In genomic region chr11:69339041-69339733, GRCh38 we compare ENCODE assay signal across 18 cellular contexts. TPM values are rescaled to one million over a fixed set of nuclear protein-coding genes. Genes with fewer than 3 reads are reported as not detected.
DNase-seq lines count a peak whose midpoint lies in the region; ATAC-seq, FAIRE-seq and TF ChIP-seq lines count a peak whose summit lies in the region.
"Had no signal": no experiment of that assay in that cellular context is flagged by ENCODE, and none has a peak within 500 bp of the region (broad histone marks: within the 10 kb centered on the region; RNA-seq: fewer than 3 reads in every experiment).

No MANE protein-coding gene starts in this region.

- H3K4me1 Mint-ChIP-seq in activated T-cell treated with anti-CD3 and anti-CD28 coated beads, Interleukin-2, amount 50 U/mL, for 4 hours (ENCODE audit: low read depth): peaks cover 42% of the 10 kb centered on the region
- H3K4me1 Mint-ChIP-seq in T-helper 17 cell: peaks cover 16% of the 10 kb centered on the region

- TF ChIP-seq POLR2A in esophagus muscularis mucosa (IDR thresholded peaks at IDR 0.05; ENCODE audit: low read depth): no peak

- no peak for TF ChIP-seq CTCF in esophagus muscularis mucosa (IDR thresholded peaks at IDR 0.05)

- DNase-seq in activated T-cell treated with anti-CD3 and anti-CD28 coated beads for 4 hours: peak; percentile 14
- DNase-seq in activated T-cell treated with anti-CD3 and anti-CD28 coated beads, Interleukin-2, amount 50 U/mL, for 4 hours: no peak
- no peak for DNase-seq in T-helper 17 cell
- DNase-seq in esophagus muscularis mucosa (ENCODE audit: extremely low spot score): peak; percentile 72
- DNase-seq in stimulated activated naive CD8-positive, alpha-beta T cell treated with anti-CD3 and anti-CD28 coated beads, Interleukin-15, Interleukin-2, amounts not matched to agents 100 U/mL and 50 U/mL, for 24 hours: peak; percentile 28
- DNase-seq in AG20443 (ENCODE audit: low spot score): no peak
- DNase-seq in HTR-8/SVneo (ENCODE audit: insufficient read length, low spot score): no peak
- DNase-seq: ACHN, amygdala, cerebellar nuclear complex, foreskin keratinocyte, NCI-H1105, NCI-H2171, NCI-H774, PC-3 had no signal

- no peaks in the 10 kb centered on the region for H3K9me3 ChIP-seq in T-helper 17 cell (ENCODE audit: control insufficient read depth, low read length, poor library complexity, severe bottlenecking)
- H3K9me3 ChIP-seq in esophagus muscularis mucosa: no peaks in the 10 kb centered on the region

- no peaks in the 10 kb centered on the region for H3K36me3 ChIP-seq in esophagus muscularis mucosa

- H3K27me3 ChIP-seq in esophagus muscularis mucosa: no peaks in the 10 kb centered on the region
- H3K27me3 ChIP-seq: foreskin keratinocyte had no signal

- ATAC-seq in activated T-cell treated with anti-CD3 and anti-CD28 coated beads, Interleukin-2, amount 50 U/mL, for 4 hours: no peak
- ATAC-seq in T-helper 17 cell (no peak), HG03039 (IDR thresholded peaks at IDR 0.05; ENCODE audit: unreplicated experiment) (no peak)
- ATAC-seq in stimulated activated naive CD8-positive, alpha-beta T cell treated with anti-CD3 and anti-CD28 coated beads, Interleukin-15, Interleukin-2, amounts not matched to agents 100 U/mL and 50 U/mL, for 24 hours: no peak
- ATAC-seq: foreskin keratinocyte, left colon, PC-3, SK-N-SH treated with all-trans-retinoic acid at 6 μM for 48 hours had no signal

- H3K9me3 Mint-ChIP-seq in activated T-cell treated with anti-CD3 and anti-CD28 coated beads, Interleukin-2, amount 50 U/mL, for 4 hours: peaks cover 9% of the 10 kb centered on the region

- no peaks in the 10 kb centered on the region for H3K27me3 Mint-ChIP-seq in activated T-cell treated with anti-CD3 and anti-CD28 coated beads, Interleukin-2, amount 50 U/mL, for 4 hours (ENCODE audit: low read depth)
- H3K27me3 Mint-ChIP-seq in T-helper 17 cell: peaks cover 5% of the 10 kb centered on the region

- no peak overlapping the region for H3K4me3 Mint-ChIP-seq in activated T-cell treated with anti-CD3 and anti-CD28 coated beads, Interleukin-2, amount 50 U/mL, for 4 hours
- no peak overlapping the region for H3K4me3 Mint-ChIP-seq in T-helper 17 cell

- WGBS in esophagus muscularis mucosa: 90% methylated on average over 10 of the region's 12 CpGs

- intact Hi-C loops in esophagus muscularis mucosa (cut with DNase I): no loop called here

- no peak overlapping the region for H3K27ac ChIP-seq in esophagus muscularis mucosa (replicated peaks in 1 of 4)
- H3K27ac ChIP-seq: foreskin keratinocyte had no signal

- H3K4me3 ChIP-seq in esophagus muscularis mucosa: no peak overlapping the region

- no peak for TF ChIP-seq EP300 in esophagus muscularis mucosa (IDR thresholded peaks at IDR 0.05)

- no peak for FAIRE-seq in HTR-8/SVneo (lab: Jason Lieb, UNC)

- H3K36me3 Mint-ChIP-seq in activated T-cell treated with anti-CD3 and anti-CD28 coated beads, Interleukin-2, amount 50 U/mL, for 4 hours (ENCODE audit: insufficient read depth): no peaks in the 10 kb centered on the region
- H3K36me3 Mint-ChIP-seq in T-helper 17 cell (ENCODE audit: low read depth): no peaks in the 10 kb centered on the region

- no peaks in the 10 kb centered on the region for H3K4me1 ChIP-seq in esophagus muscularis mucosa

- peak overlapping the region; percentile 61 for H3K27ac Mint-ChIP-seq in T-helper 17 cell

RNA-seq across cellular contexts. Expression of gene MYEOV, which starts 45.2 kb away (rescaled TPM):
- under 1 TPM in 2 of 3 donors, not detected in 1; 0.10 to 0.50 TPM for total RNA-seq in activated T-cell treated with anti-CD3 and anti-CD28 coated beads, Interleukin-2, amount 50 U/mL, for 4 hours
- total RNA-seq in T-helper 17 cell (1 to 10 TPM in 1 of 2 donors, under 1 TPM in 1; 0.60 to 8.9 TPM), esophagus muscularis mucosa (not detected)

Comparison
In these comparisons a context has a peak if more than half of its experiments do, and no peak if none do; other contexts are left out.
1. DNase-seq: peak in activated T-cell treated with anti-CD3 and anti-CD28 coated beads for 4 hours (single experiment), esophagus muscularis mucosa (single experiment) and stimulated activated naive CD8-positive, alpha-beta T cell treated with anti-CD3 and anti-CD28 coated beads, Interleukin-15, Interleukin-2, amounts not matched to agents 100 U/mL and 50 U/mL, for 24 hours (single experiment); none in activated T-cell treated with anti-CD3 and anti-CD28 coated beads, Interleukin-2, amount 50 U/mL, for 4 hours (single experiment), T-helper 17 cell (0 of 3), AG20443 (single experiment) and HTR-8/SVneo (single experiment).